Comparison of ENCODE assay signal across 14 cellular contexts in genomic region chr6:25165181-25165580, GRCh38.
DNase-seq lines count a peak whose midpoint lies in the region; ATAC-seq and TF ChIP-seq lines count a peak whose summit lies in the region.
"Had no signal": no experiment of that assay in that cellular context is flagged by ENCODE, and none has a peak within 500 bp of the region (broad histone marks: within the 10 kb centered on the region; RNA-seq: fewer than 3 reads in every experiment).

No MANE protein-coding gene starts in this region.

- no peak overlapping the region for H3K4me2 ChIP-seq in mesenchymal stem cell (ENCODE audit: low read length, poor library complexity, severe bottlenecking)
- H3K4me2 ChIP-seq: neural progenitor cell had no signal

- no peak overlapping the region for H2BK120ac ChIP-seq in mesenchymal stem cell (ENCODE audit: low read depth, low read length)

- no peaks in the 10 kb centered on the region for H3K27me3 ChIP-seq in right lobe of liver
- no peaks in the 10 kb centered on the region for H3K27me3 ChIP-seq in mesenchymal stem cell (ENCODE audit: control insufficient read depth in 1 of 2, insufficient read depth in 1 of 2, low read length in 2 of 2)
- H3K27me3 ChIP-seq: BLaER1 treated with 17β-estradiol and CSF1 and Interleukin-3, amounts not matched to agents 10 nM and 100 nM; neural progenitor cell had no signal

- H3K4me3 Mint-ChIP-seq in natural killer cell treated with Interleukin-12 subunit alpha and Interleukin-12 subunit beta and Interleukin-15 and Interleukin-18, amount 100 ng/mL, for 72 hours = no peak overlapping the region
- H3K4me3 Mint-ChIP-seq: neural progenitor cell had no signal

- peaks cover 10% of the 10 kb centered on the region for H3K9me3 Mint-ChIP-seq in natural killer cell treated with Interleukin-12 subunit alpha and Interleukin-12 subunit beta and Interleukin-15 and Interleukin-18, amount 100 ng/mL, for 72 hours

- no peak overlapping the region for H2AFZ ChIP-seq in mesenchymal stem cell (ENCODE audit: low read depth, low read length)
- H2AFZ ChIP-seq: neural progenitor cell had no signal

- no peak overlapping the region for H3K23ac ChIP-seq in mesenchymal stem cell (ENCODE audit: low read length in 2 of 2)

- H3K4ac ChIP-seq in mesenchymal stem cell (ENCODE audit: low read depth in 1 of 2, low read length in 2 of 2) = no peak overlapping the region

- H3K27ac Mint-ChIP-seq in natural killer cell treated with Interleukin-12 subunit alpha and Interleukin-12 subunit beta and Interleukin-15 and Interleukin-18, amount 100 ng/mL, for 72 hours = peak overlapping the region in 1 of 2 donors; percentile 78
- H3K27ac Mint-ChIP-seq: neural progenitor cell had no signal

- no peak overlapping the region for H2BK15ac ChIP-seq in mesenchymal stem cell (ENCODE audit: low read depth, poor library complexity, severe bottlenecking)

- peaks cover 19 to 25% of the 10 kb centered on the region in 2 donors for H3K4me1 Mint-ChIP-seq in natural killer cell treated with Interleukin-12 subunit alpha and Interleukin-12 subunit beta and Interleukin-15 and Interleukin-18, amount 100 ng/mL, for 72 hours (ENCODE audit: low read depth in 2 of 2)
- H3K4me1 Mint-ChIP-seq: neural progenitor cell had no signal

- no peak overlapping the region for H2BK12ac ChIP-seq in mesenchymal stem cell (ENCODE audit: low read length in 2 of 2)

- H3K36me3 ChIP-seq in right lobe of liver = no peaks in the 10 kb centered on the region
- H3K36me3 ChIP-seq in mesenchymal stem cell (ENCODE audit: control insufficient read depth in 1 of 2, insufficient read depth in 2 of 2, low read depth in 1 of 2, low read length in 2 of 2) = no peaks in the 10 kb centered on the region
- H3K36me3 ChIP-seq: BLaER1 treated with 17β-estradiol and CSF1 and Interleukin-3, amounts not matched to agents 10 nM and 100 nM; neural progenitor cell had no signal

- peaks cover 13% of the 10 kb centered on the region for H3K36me3 Mint-ChIP-seq in natural killer cell treated with Interleukin-12 subunit alpha and Interleukin-12 subunit beta and Interleukin-15 and Interleukin-18, amount 100 ng/mL, for 72 hours

- H2AK5ac ChIP-seq in mesenchymal stem cell (ENCODE audit: low read length, severe bottlenecking) = no peak overlapping the region

- no peak overlapping the region for H2BK5ac ChIP-seq in mesenchymal stem cell (ENCODE audit: low read depth, low read length, poor library complexity, severe bottlenecking)

- TF ChIP-seq POLR2A in right lobe of liver (IDR thresholded peaks at IDR 0.05) = no peak

- H3K4me1 ChIP-seq in right lobe of liver = peaks cover 0 to 20% (median 3%) of the 10 kb centered on the region in 4 donors
- H3K4me1 ChIP-seq in mesenchymal stem cell (ENCODE audit: control insufficient read depth, insufficient read depth, low read depth, low read length) = no peaks in the 10 kb centered on the region
- H3K4me1 ChIP-seq: neural progenitor cell had no signal

- no peak overlapping the region for H4K8ac ChIP-seq in mesenchymal stem cell (ENCODE audit: low read length)

- H3K9ac ChIP-seq in mesenchymal stem cell (ENCODE audit: low read length) = no peak overlapping the region
- H3K9ac ChIP-seq: BLaER1 treated with 17β-estradiol and CSF1 and Interleukin-3, amounts not matched to agents 10 nM and 100 nM; neural progenitor cell had no signal

- intact Hi-C loops in right lobe of liver (cut with DNase I) = no loop called here

- H3K18ac ChIP-seq in mesenchymal stem cell (ENCODE audit: low read depth in 1 of 2, low read length in 2 of 2) = no peak overlapping the region

- ATAC-seq in right lobe of liver (peak; percentile 67 to 78 (median 76)), HG02870 (IDR thresholded peaks at IDR 0.05; ENCODE audit: unreplicated experiment) (no peak)
- ATAC-seq in natural killer cell treated with Interleukin-12 subunit alpha and Interleukin-12 subunit beta and Interleukin-15 and Interleukin-18, amount 100 ng/mL, for 72 hours = no peak

- H3K9me3 ChIP-seq in right lobe of liver = no peaks in the 10 kb centered on the region
- H3K9me3 ChIP-seq in mesenchymal stem cell (ENCODE audit: control insufficient read depth, low read length) = no peaks in the 10 kb centered on the region

- H4K91ac ChIP-seq in mesenchymal stem cell (ENCODE audit: low read length) = no peak overlapping the region

- H3K27me3 Mint-ChIP-seq in natural killer cell treated with Interleukin-12 subunit alpha and Interleukin-12 subunit beta and Interleukin-15 and Interleukin-18, amount 100 ng/mL, for 72 hours = peaks cover 0 to 13% of the 10 kb centered on the region in 2 donors

- H3K27ac ChIP-seq in right lobe of liver (peak overlapping the region; percentile 25 to 89 (median 37)), mesenchymal stem cell (ENCODE audit: low read length, poor library complexity, severe bottlenecking) (no peak overlapping the region)
- H3K27ac ChIP-seq: BLaER1 treated with 17β-estradiol and CSF1 and Interleukin-3, amounts not matched to agents 10 nM and 100 nM; neural progenitor cell had no signal

- WGBS in right lobe of liver (ENCODE audit: insufficient coverage, low coverage, low lambda C conversion rate, missing lambda C conversion rate) = 47% methylated on average over 2 of the region's 7 CpGs
- WGBS in mesenchymal stem cell = 97% methylated on average over 7 of the region's 7 CpGs

- H3K14ac ChIP-seq in mesenchymal stem cell (ENCODE audit: low read length in 2 of 2) = no peak overlapping the region

- no peak for TF ChIP-seq CTCF in right lobe of liver (IDR thresholded peaks at IDR 0.05)

- H3K79me1 ChIP-seq in mesenchymal stem cell (replicated peaks; ENCODE audit: low read length, poor library complexity, severe bottlenecking) = no peaks in the 10 kb centered on the region

- H3K4me3 ChIP-seq in right lobe of liver (peak overlapping the region in 2 of 3 donors; percentile 13 to 44), mesenchymal stem cell (ENCODE audit: insufficient read depth in 1 of 2, low read depth in 1 of 2, low read length in 2 of 2) (no peak overlapping the region)
- H3K4me3 ChIP-seq: BLaER1 treated with 17β-estradiol and CSF1 and Interleukin-3, amounts not matched to agents 10 nM and 100 nM; neural progenitor cell had no signal

- DNase-seq in SHP77 (lab: John Stamatoyannopoulos, UW) (peak; percentile 8 to 12), SHP77 treated with DMSO at 0.1 percent for 48 hours (lab: John Stamatoyannopoulos, UW) (no peak), DMS53 (lab: John Stamatoyannopoulos, UW) (peak; percentile 76), NCI-H748 treated with DMSO at 0.1 percent for 48 hours (lab: John Stamatoyannopoulos, UW) (peak; percentile 58), right lobe of liver (no peak), mesenchymal stem cell (no peak)
- DNase-seq in natural killer cell treated with Interleukin-12 subunit alpha and Interleukin-12 subunit beta and Interleukin-15 and Interleukin-18, amount 100 ng/mL, for 72 hours (ENCODE audit: low spot score) = no peak
- DNase-seq: activated gamma-delta T cell treated with Interleukin-2 at 50 U/mL for 16 hours; amniotic stem cell; NCI-H226; stimulated activated CD8-positive, alpha-beta memory T cell treated with anti-CD3 and anti-CD28 coated beads, Interleukin-4, amount 100 ng/mL, for 48 hours had no signal

Comparison
In these comparisons a context has a peak if more than half of its experiments do, and no peak if none do; other contexts are left out.
1. DNase-seq: peak in SHP77 (2 of 2), DMS53 (single experiment) and NCI-H748 treated with DMSO at 0.1 percent for 48 hours (single experiment); none in SHP77 treated with DMSO at 0.1 percent for 48 hours (single experiment), right lobe of liver (0 of 3), natural killer cell treated with Interleukin-12 subunit alpha and Interleukin-12 subunit beta and Interleukin-15 and Interleukin-18, amount 100 ng/mL, for 72 hours (single experiment) and mesenchymal stem cell (single experiment).
2. ATAC-seq: peak in right lobe of liver (4 of 4); none in natural killer cell treated with Interleukin-12 subunit alpha and Interleukin-12 subunit beta and Interleukin-15 and Interleukin-18, amount 100 ng/mL, for 72 hours (0 of 2) and HG02870 (single experiment).
3. H3K4me3 ChIP-seq: peak in right lobe of liver (2 of 3); none in mesenchymal stem cell (0 of 2).